16 cellular contexts compared by ENCODE assay signal in the genomic region with DNA sequence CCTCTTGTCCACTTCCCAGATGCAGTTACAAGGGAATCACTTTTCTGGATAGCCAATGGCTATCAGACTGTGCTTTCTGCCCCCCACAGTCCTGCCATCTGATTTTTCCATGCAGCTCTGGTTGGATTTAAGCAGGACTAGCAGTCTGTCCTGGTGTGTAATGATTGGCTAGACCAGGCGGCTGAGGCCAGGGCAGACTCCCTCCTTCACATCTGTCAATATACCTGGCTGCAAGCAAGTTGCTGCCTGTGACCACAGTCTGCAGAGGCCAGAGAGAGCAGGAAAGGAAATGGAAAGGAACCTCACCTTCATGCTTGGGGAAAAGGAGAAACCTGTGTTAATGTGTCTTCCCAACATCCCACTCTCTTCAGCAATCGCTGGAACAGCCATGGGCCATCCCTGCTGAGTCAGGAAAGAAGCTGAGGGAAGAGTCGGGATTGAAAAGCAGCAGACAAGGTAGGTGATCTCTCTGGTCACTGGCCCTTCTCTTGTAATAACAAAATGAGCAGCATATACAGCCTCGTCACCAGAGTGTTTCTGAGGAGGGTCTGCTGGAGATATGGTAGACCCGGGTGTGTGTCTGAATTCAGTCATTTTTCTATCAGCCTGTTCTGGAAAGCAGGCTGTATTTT. TPM values are rescaled to one million over a fixed set of nuclear protein-coding genes. Genes with fewer than 3 reads are reported as not detected.
A peak's percentile ranks its signal among the peaks of the same experiment; 100 is the strongest.
DNase-seq lines count a peak whose midpoint lies in the region; ATAC-seq and TF ChIP-seq lines count a peak whose summit lies in the region.
"Had no signal": no experiment of that assay in that cellular context is flagged by ENCODE, and none has a peak within 500 bp of the region (broad histone marks: within the 10 kb centered on the region; RNA-seq: fewer than 3 reads in every experiment).

No MANE protein-coding gene starts in this region.

- H3K9ac ChIP-seq in mucosa of stomach (ENCODE audit: low read length), result peak overlapping the region; percentile 71

- H3K4me1 Mint-ChIP-seq in activated naive CD8-positive, alpha-beta T cell treated with anti-CD3 and anti-CD28 coated beads, Interleukin-2, amount 50 U/mL, for 24 hours, result peaks cover 18% of the 10 kb centered on the region
- H3K4me1 Mint-ChIP-seq: neural crest cell had no signal

- no peaks in the 10 kb centered on the region for H3K36me3 ChIP-seq in esophagus muscularis mucosa
- H3K36me3 ChIP-seq in mucosa of stomach (ENCODE audit: control insufficient read depth, insufficient read depth, low read length), result no peaks in the 10 kb centered on the region
- H3K36me3 ChIP-seq: cardiac muscle cell had no signal

- H3K9me3 Mint-ChIP-seq in activated naive CD8-positive, alpha-beta T cell treated with anti-CD3 and anti-CD28 coated beads, Interleukin-2, amount 50 U/mL, for 24 hours, result peaks cover 9% of the 10 kb centered on the region

- no peak overlapping the region for H3K4me3 Mint-ChIP-seq in activated naive CD8-positive, alpha-beta T cell treated with anti-CD3 and anti-CD28 coated beads, Interleukin-2, amount 50 U/mL, for 24 hours
- H3K4me3 Mint-ChIP-seq: H9, neural crest cell had no signal

- H3K27ac ChIP-seq in esophagus muscularis mucosa (replicated peaks in 1 of 4), result no peak overlapping the region
- H3K27ac ChIP-seq: cardiac muscle cell had no signal

- H3K27me3 Mint-ChIP-seq in activated naive CD8-positive, alpha-beta T cell treated with anti-CD3 and anti-CD28 coated beads, Interleukin-2, amount 50 U/mL, for 24 hours, result no peaks in the 10 kb centered on the region

- H3K9me3 ChIP-seq in esophagus muscularis mucosa (no peaks in the 10 kb centered on the region), mucosa of stomach (ENCODE audit: control insufficient read depth, low read length) (no peaks in the 10 kb centered on the region)

- WGBS in esophagus muscularis mucosa, result 96% methylated on average over 5 of the region's 5 CpGs

- in situ Hi-C loops in KBM-7 (cut with MboI; ENCODE audit: low pct_unique_long_range_greater_than_20kb, low sequenced_read_pairs), result no loop called here

- no peaks in the 10 kb centered on the region for H3K27me3 ChIP-seq in esophagus muscularis mucosa
- H3K27me3 ChIP-seq in mucosa of stomach (ENCODE audit: control insufficient read depth, insufficient read depth, low read length), result no peaks in the 10 kb centered on the region
- H3K27me3 ChIP-seq: cardiac muscle cell had no signal

- no peak for TF ChIP-seq EP300 in esophagus muscularis mucosa (IDR thresholded peaks at IDR 0.05)

- peaks cover 15% of the 10 kb centered on the region for H3K36me3 Mint-ChIP-seq in activated naive CD8-positive, alpha-beta T cell treated with anti-CD3 and anti-CD28 coated beads, Interleukin-2, amount 50 U/mL, for 24 hours (ENCODE audit: low read depth)

- no peak for TF ChIP-seq CTCF in esophagus muscularis mucosa (IDR thresholded peaks at IDR 0.05)

- TF ChIP-seq POLR2A in esophagus muscularis mucosa (IDR thresholded peaks at IDR 0.05; ENCODE audit: low read depth), result no peak

- H3K4me3 ChIP-seq in esophagus muscularis mucosa, result no peak overlapping the region
- H3K4me3 ChIP-seq in mucosa of stomach (ENCODE audit: low read length), result peak overlapping the region; percentile 43
- H3K4me3 ChIP-seq: cardiac muscle cell had no signal

- no peak overlapping the region for H3K27ac Mint-ChIP-seq in activated naive CD8-positive, alpha-beta T cell treated with anti-CD3 and anti-CD28 coated beads, Interleukin-2, amount 50 U/mL, for 24 hours
- H3K27ac Mint-ChIP-seq: H9 had no signal

- no peak for ATAC-seq in activated naive CD8-positive, alpha-beta T cell treated with anti-CD3 and anti-CD28 coated beads, Interleukin-2, amount 50 U/mL, for 24 hours
- ATAC-seq: activated CD4-positive, CD25-positive, alpha-beta regulatory T cell treated with anti-CD3 and anti-CD28 coated beads, Interleukin-2, amount 50 U/mL, for 24 hours; left ventricle myocardium superior had no signal

- peak; percentile 52 for DNase-seq in COLO668 (lab: John Stamatoyannopoulos, UW; ENCODE audit: unreplicated experiment)
- peak; percentile 84 for DNase-seq in NCI-H82 (lab: John Stamatoyannopoulos, UW)
- DNase-seq in esophagus muscularis mucosa (ENCODE audit: extremely low spot score), result peak; percentile 84
- DNase-seq in DMS153 (lab: John Stamatoyannopoulos, UW), result no peak
- no peak for DNase-seq in NOMO-1 (lab: John Stamatoyannopoulos, UW; ENCODE audit: unreplicated experiment in 2 of 2)
- DNase-seq in KBM-7, result no peak
- DNase-seq in activated naive CD8-positive, alpha-beta T cell treated with anti-CD3 and anti-CD28 coated beads, Interleukin-2, amount 50 U/mL, for 24 hours, result no peak
- DNase-seq: activated naive CD4-positive, alpha-beta T cell treated with anti-CD3 and anti-CD28 coated beads, Interleukin-2, amount 50 U/mL, for 16 hours; H9; Kasumi-1; left ventricle myocardium superior; NCI-H1694 treated with DMSO at 0.1 percent for 48 hours had no signal

- H3K4me1 ChIP-seq in esophagus muscularis mucosa (peaks cover 33 to 38% (median 35%) of the 10 kb centered on the region in 4 donors), mucosa of stomach (ENCODE audit: control insufficient read depth, insufficient read depth, low read length) (peaks cover 29% of the 10 kb centered on the region)

- intact Hi-C loops in esophagus muscularis mucosa (cut with DNase I), result no loop called here

RNA-seq across cellular contexts. Expression of a gene that starts 57.9 kb away (rescaled TPM):
- 1 to 10 TPM in 1 of 4 donors, under 1 TPM in 3; 0.33 to 1.0 (median 0.52) TPM for total RNA-seq in esophagus muscularis mucosa

Comparison
In these comparisons a context has a peak if more than half of its experiments do, and no peak if none do; other contexts are left out.
1. DNase-seq: peak in COLO668 (single experiment), NCI-H82 (single experiment) and esophagus muscularis mucosa (single experiment); none in DMS153 (single experiment), NOMO-1 (0 of 2), KBM-7 (single experiment) and activated naive CD8-positive, alpha-beta T cell treated with anti-CD3 and anti-CD28 coated beads, Interleukin-2, amount 50 U/mL, for 24 hours (single experiment).